ENCODE assay signal across 1 cellular context in the genomic region with DNA sequence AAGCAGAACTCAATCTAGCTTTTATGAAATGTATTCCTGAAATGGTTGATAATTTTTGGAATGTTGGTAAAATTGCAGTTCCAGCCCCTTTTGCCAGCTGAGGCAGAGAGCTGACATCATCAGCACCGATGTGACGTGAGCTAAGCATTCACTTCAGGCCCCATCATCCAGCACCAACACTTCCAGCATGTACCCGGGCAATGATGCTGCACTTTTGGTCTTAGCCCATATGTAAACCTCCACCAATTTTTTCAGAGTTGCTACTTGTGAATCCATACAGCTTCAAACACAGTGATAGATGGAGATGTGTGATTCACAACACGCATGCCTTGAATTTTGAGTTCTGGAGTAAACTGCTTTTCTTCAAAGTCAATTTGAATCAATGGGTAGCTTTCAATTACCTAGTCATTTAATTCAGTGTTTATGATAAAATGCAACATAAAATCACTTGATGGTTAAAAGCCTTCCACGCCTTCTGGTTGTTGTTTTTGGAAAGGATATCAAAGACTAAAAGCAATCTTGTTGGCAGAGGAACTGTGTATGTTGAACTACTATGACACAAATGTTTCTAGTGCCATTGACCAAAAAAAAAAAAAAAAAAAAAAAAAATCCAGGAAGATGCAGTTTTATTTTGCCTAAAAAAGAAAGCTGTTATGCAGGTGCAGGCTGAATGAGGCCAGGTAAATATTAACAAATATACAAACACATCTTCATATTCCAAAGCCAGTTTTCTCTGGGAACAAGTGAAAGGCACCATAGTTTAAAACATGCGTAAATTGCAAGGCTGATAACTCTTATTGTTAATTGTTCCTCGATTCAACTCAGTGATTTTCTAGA.
TF ChIP-seq lines count a peak whose summit lies in the region.

No MANE protein-coding gene starts in this region.

TF ChIP-seq in A549, 52 proteins besides CTCF, POLR2A, EP300 and RAD21 (continued from another document):
- TF ChIP-seq ELK1 (IDR thresholded peaks at IDR 0.05; ENCODE audit: low read depth, low read length) (no peak), ATOH8 (CRISPR knock-in tag; IDR thresholded peaks at IDR 0.05; ENCODE audit: low read depth) (no peak), RFX5 (IDR thresholded peaks at IDR 0.05) (no peak), JUNB (IDR thresholded peaks at IDR 0.05) (no peak), RNF2 (IDR thresholded peaks at IDR 0.05; ENCODE audit: borderline replicate concordance, low read depth) (no peak), TFCP2L1 (CRISPR knock-in tag; IDR thresholded peaks at IDR 0.05) (no peak), USF2 (IDR thresholded peaks at IDR 0.05) (no peak), REST (IDR thresholded peaks at IDR 0.05) (no peak), MAZ (IDR thresholded peaks at IDR 0.05; ENCODE audit: borderline replicate concordance, low read depth, low read length) (no peak), HES2 (IDR thresholded peaks at IDR 0.05) (no peak), ZC3H11A (IDR thresholded peaks at IDR 0.05) (no peak), ESRRA (IDR thresholded peaks at IDR 0.05; ENCODE audit: borderline replicate concordance, low read length) (no peak), NFE2L2 (conservative IDR thresholded peaks at IDR 0.05; ENCODE audit: low read length) (no peak), HMGXB4 (CRISPR knock-in tag; IDR thresholded peaks at IDR 0.05; ENCODE audit: borderline replicate concordance) (no peak), HOXB13 (CRISPR knock-in tag; IDR thresholded peaks at IDR 0.05; ENCODE audit: low read depth) (no peak), CHD4 (IDR thresholded peaks at IDR 0.05; ENCODE audit: borderline replicate concordance) (no peak)
- TF ChIP-seq, protein P1, sequence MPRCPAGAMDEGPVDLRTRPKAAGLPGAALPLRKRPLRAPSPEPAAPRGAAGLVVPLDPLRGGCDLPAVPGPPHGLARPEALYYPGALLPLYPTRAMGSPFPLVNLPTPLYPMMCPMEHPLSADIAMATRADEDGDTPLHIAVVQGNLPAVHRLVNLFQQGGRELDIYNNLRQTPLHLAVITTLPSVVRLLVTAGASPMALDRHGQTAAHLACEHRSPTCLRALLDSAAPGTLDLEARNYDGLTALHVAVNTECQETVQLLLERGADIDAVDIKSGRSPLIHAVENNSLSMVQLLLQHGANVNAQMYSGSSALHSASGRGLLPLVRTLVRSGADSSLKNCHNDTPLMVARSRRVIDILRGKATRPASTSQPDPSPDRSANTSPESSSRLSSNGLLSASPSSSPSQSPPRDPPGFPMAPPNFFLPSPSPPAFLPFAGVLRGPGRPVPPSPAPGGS (IDR thresholded peaks at IDR 0.05), result no peak
- TF ChIP-seq, protein P2, sequence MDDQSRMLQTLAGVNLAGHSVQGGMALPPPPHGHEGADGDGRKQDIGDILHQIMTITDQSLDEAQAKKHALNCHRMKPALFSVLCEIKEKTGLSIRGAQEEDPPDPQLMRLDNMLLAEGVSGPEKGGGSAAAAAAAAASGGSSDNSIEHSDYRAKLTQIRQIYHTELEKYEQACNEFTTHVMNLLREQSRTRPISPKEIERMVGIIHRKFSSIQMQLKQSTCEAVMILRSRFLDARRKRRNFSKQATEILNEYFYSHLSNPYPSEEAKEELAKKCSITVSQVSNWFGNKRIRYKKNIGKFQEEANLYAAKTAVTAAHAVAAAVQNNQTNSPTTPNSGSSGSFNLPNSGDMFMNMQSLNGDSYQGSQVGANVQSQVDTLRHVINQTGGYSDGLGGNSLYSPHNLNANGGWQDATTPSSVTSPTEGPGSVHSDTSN (IDR thresholded peaks at IDR 0.05), result no peak
